In the genomic region with DNA sequence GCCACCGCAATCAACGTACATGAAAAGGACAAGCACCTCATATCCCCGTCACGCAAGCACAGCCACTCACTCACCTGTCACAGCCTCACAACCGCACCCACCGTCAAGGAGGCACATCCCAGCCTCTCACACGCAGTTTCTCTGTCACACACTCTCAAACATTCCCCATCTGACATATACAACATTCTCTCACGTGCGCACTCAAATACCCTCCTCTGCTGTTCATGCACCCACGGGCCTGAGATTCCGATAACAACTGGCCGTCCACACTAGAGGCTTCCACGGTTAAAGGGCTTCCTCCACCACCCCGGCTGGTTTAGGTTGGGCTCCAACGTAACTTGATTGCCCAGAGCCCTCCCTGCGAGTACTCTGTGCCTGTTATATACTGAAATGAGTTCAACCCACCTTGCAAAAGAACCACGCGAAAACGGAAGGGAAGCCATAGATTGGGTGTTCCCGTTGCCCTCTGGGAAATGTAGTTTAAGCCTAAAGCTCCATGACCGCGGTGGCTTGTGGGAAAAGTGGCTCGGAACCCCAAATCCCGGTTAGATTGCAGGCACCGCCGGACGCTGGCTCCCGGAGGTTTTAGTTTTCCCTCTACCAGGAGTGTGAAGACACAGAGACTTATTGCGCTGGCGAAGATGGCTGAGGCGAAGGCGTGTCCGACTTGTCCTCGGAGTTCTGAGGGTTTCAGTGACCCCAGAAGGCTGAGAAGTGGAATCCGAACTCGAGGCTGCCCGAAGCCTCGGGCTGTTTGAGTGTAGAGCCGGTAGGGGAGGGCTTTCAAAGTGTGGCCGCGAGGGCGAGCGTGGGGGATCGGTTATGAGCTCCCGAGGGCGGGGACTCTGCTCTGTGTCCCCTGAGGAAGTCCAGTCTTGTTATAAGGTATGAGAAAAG, we compare ENCODE assay signal across 1 cellular context.
A peak's percentile ranks its signal among the peaks of the same experiment; 100 is the strongest.
TF ChIP-seq lines count a peak whose summit lies in the region.

Gene ZNF573 (minus strand): TSS at position 448 of the 897 bp plus-strand sequence. CDS start 5,857 bp downstream, outside the sequence.

TF ChIP-seq in HepG2, 621 proteins besides CTCF, POLR2A, EP300 and RAD21 (continued from another document and continues in another):
- TF ChIP-seq, protein P1, sequence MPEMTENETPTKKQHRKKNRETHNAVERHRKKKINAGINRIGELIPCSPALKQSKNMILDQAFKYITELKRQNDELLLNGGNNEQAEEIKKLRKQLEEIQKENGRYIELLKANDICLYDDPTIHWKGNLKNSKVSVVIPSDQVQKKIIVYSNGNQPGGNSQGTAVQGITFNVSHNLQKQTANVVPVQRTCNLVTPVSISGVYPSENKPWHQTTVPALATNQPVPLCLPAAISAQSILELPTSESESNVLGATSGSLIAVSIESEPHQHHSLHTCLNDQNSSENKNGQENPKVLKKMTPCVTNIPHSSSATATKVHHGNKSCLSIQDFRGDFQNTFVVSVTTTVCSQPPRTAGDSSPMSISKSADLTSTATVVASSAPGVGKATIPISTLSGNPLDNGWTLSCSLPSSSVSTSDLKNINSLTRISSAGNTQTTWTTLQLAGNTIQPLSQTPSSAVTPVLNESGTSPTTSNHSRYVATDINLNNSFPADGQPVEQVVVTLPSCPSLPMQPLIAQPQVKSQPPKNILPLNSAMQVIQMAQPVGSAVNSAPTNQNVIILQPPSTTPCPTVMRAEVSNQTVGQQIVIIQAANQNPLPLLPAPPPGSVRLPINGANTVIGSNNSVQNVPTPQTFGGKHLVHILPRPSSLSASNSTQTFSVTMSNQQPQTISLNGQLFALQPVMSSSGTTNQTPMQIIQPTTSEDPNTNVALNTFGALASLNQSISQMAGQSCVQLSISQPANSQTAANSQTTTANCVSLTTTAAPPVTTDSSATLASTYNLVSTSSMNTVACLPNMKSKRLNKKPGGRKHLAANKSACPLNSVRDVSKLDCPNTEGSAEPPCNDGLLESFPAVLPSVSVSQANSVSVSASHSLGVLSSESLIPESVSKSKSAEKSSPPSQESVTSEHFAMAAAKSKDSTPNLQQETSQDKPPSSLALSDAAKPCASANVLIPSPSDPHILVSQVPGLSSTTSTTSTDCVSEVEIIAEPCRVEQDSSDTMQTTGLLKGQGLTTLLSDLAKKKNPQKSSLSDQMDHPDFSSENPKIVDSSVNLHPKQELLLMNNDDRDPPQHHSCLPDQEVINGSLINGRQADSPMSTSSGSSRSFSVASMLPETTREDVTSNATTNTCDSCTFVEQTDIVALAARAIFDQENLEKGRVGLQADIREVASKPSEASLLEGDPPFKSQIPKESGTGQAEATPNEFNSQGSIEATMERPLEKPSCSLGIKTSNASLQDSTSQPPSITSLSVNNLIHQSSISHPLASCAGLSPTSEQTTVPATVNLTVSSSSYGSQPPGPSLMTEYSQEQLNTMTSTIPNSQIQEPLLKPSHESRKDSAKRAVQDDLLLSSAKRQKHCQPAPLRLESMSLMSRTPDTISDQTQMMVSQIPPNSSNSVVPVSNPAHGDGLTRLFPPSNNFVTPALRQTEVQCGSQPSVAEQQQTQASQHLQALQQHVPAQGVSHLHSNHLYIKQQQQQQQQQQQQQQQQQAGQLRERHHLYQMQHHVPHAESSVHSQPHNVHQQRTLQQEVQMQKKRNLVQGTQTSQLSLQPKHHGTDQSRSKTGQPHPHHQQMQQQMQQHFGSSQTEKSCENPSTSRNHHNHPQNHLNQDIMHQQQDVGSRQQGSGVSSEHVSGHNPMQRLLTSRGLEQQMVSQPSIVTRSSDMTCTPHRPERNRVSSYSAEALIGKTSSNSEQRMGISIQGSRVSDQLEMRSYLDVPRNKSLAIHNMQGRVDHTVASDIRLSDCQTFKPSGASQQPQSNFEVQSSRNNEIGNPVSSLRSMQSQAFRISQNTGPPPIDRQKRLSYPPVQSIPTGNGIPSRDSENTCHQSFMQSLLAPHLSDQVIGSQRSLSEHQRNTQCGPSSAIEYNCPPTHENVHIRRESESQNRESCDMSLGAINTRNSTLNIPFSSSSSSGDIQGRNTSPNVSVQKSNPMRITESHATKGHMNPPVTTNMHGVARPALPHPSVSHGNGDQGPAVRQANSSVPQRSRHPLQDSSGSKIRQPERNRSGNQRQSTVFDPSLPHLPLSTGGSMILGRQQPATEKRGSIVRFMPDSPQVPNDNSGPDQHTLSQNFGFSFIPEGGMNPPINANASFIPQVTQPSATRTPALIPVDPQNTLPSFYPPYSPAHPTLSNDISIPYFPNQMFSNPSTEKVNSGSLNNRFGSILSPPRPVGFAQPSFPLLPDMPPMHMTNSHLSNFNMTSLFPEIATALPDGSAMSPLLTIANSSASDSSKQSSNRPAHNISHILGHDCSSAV (CRISPR knock-in tag; IDR thresholded peaks at IDR 0.05; ENCODE audit: borderline replicate concordance): no peak
- TF ChIP-seq ZNF138 (CRISPR knock-in tag; IDR thresholded peaks at IDR 0.05; ENCODE audit: low read depth) (no peak), SMARCE1 (IDR thresholded peaks at IDR 0.05; ENCODE audit: borderline replicate concordance) (no peak), NFRKB (IDR thresholded peaks at IDR 0.05) (no peak), DMAP1 (CRISPR knock-in tag; IDR thresholded peaks at IDR 0.05) (peak; percentile 53), GLI4 (CRISPR knock-in tag; IDR thresholded peaks at IDR 0.05; ENCODE audit: borderline replicate concordance) (0 out of 2 replicates have a peak, but pooled peaks have one; percentile 57), POLR2AphosphoS2 (IDR thresholded peaks at IDR 0.05; ENCODE audit: low read depth, low read length) (no peak), SATB2 (CRISPR knock-in tag; IDR thresholded peaks at IDR 0.05) (no peak), ZFP1 (CRISPR knock-in tag; IDR thresholded peaks at IDR 0.05) (no peak), FOXK2 (IDR thresholded peaks at IDR 0.05) (no peak), HOXA9 (CRISPR knock-in tag; IDR thresholded peaks at IDR 0.05; ENCODE audit: borderline replicate concordance) (no peak), ZNF576 (CRISPR knock-in tag; IDR thresholded peaks at IDR 0.05) (no peak), HINFP (CRISPR knock-in tag; IDR thresholded peaks at IDR 0.05; ENCODE audit: low read depth) (no peak; the same call in 1 of the 2 replicates), SRY (CRISPR knock-in tag; IDR thresholded peaks at IDR 0.05) (peak; percentile 88), ZNF761 (CRISPR knock-in tag; conservative IDR thresholded peaks at IDR 0.05) (no peak), THAP8 (CRISPR knock-in tag; IDR thresholded peaks at IDR 0.05; ENCODE audit: borderline replicate concordance) (no peak), ZFYVE20 (CRISPR knock-in tag; IDR thresholded peaks at IDR 0.05; ENCODE audit: borderline replicate concordance, low read depth) (no peak), ZNF225 (CRISPR knock-in tag; IDR thresholded peaks at IDR 0.05) (0 out of 2 replicates have a peak, but pooled peaks have one; percentile 64), GABPB1 (CRISPR knock-in tag; IDR thresholded peaks at IDR 0.05) (peak; percentile 92), POLR2AphosphoS5 (IDR thresholded peaks at IDR 0.05; ENCODE audit: low read depth, low read length) (peak; percentile 93), ZC3H13 (CRISPR knock-in tag; IDR thresholded peaks at IDR 0.05) (no peak), AGO1 (IDR thresholded peaks at IDR 0.05; ENCODE audit: low read depth, low read length, poor library complexity, severe bottlenecking) (no peak), ZBTB20 (CRISPR knock-in tag; IDR thresholded peaks at IDR 0.05; ENCODE audit: borderline replicate concordance, low read depth) (0 out of 2 replicates have a peak, but pooled peaks have one; percentile 41), ZNF460 (CRISPR knock-in tag; IDR thresholded peaks at IDR 0.05; ENCODE audit: borderline replicate concordance) (no peak; the same call in 1 of the 2 replicates), ZNF337 (CRISPR knock-in tag; IDR thresholded peaks at IDR 0.05; ENCODE audit: borderline replicate concordance, low read depth) (peak; percentile 86; the same call in 1 of the 2 replicates), ZNF562 (CRISPR knock-in tag; IDR thresholded peaks at IDR 0.05; ENCODE audit: borderline replicate concordance) (no peak), ZSCAN22 (CRISPR knock-in tag; IDR thresholded peaks at IDR 0.05) (no peak), RCOR2 (CRISPR knock-in tag; IDR thresholded peaks at IDR 0.05) (no peak), KDM5B (CRISPR knock-in tag; IDR thresholded peaks at IDR 0.05; ENCODE audit: borderline replicate concordance) (peak; percentile 35; the same call in 1 of the 2 replicates), ELF1 (CRISPR knock-in tag; IDR thresholded peaks at IDR 0.05) (peak; percentile 84), MAFK (conservative IDR thresholded peaks at IDR 0.05 in 1 of 2, IDR thresholded peaks at IDR 0.05 in 1 of 2; ENCODE audit: low read length in 2 of 2) (no peak), MLXIP (CRISPR knock-in tag; IDR thresholded peaks at IDR 0.05; ENCODE audit: borderline replicate concordance) (no peak), AHR (CRISPR knock-in tag; IDR thresholded peaks at IDR 0.05) (no peak), FOXO1 (CRISPR knock-in tag; IDR thresholded peaks at IDR 0.05) (peak; percentile 13; the same call in 1 of the 2 replicates), PHF5A (CRISPR knock-in tag; IDR thresholded peaks at IDR 0.05; ENCODE audit: low read depth, unreplicated experiment) (peak; percentile 60), FLYWCH1 (CRISPR knock-in tag; IDR thresholded peaks at IDR 0.05) (no peak), PRMT3 (CRISPR knock-in tag; IDR thresholded peaks at IDR 0.05; ENCODE audit: borderline replicate concordance, low read depth) (no peak), ZBTB42 (CRISPR knock-in tag; IDR thresholded peaks at IDR 0.05) (no peak), ZNF224 (CRISPR knock-in tag; IDR thresholded peaks at IDR 0.05) (peak; percentile 87), PRPF4 (IDR thresholded peaks at IDR 0.05; ENCODE audit: low read depth, low read length, poor library complexity, severe bottlenecking) (no peak), MBD4 (IDR thresholded peaks at IDR 0.05; ENCODE audit: borderline replicate concordance, low read length) (no peak)
- TF ChIP-seq, protein P2, sequence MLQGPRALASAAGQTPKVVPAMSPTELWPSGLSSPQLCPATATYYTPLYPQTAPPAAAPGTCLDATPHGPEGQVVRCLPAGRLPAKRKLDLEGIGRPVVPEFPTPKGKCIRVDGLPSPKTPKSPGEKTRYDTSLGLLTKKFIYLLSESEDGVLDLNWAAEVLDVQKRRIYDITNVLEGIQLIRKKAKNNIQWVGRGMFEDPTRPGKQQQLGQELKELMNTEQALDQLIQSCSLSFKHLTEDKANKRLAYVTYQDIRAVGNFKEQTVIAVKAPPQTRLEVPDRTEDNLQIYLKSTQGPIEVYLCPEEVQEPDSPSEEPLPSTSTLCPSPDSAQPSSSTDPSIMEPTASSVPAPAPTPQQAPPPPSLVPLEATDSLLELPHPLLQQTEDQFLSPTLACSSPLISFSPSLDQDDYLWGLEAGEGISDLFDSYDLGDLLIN (CRISPR knock-in tag; IDR thresholded peaks at IDR 0.05; ENCODE audit: borderline replicate concordance): 0 out of 2 replicates have a peak, but pooled peaks have one; percentile 15
- TF ChIP-seq, protein P3, sequence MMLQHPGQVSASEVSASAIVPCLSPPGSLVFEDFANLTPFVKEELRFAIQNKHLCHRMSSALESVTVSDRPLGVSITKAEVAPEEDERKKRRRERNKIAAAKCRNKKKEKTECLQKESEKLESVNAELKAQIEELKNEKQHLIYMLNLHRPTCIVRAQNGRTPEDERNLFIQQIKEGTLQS (CRISPR knock-in tag; IDR thresholded peaks at IDR 0.05): no peak
- TF ChIP-seq, protein P4, sequence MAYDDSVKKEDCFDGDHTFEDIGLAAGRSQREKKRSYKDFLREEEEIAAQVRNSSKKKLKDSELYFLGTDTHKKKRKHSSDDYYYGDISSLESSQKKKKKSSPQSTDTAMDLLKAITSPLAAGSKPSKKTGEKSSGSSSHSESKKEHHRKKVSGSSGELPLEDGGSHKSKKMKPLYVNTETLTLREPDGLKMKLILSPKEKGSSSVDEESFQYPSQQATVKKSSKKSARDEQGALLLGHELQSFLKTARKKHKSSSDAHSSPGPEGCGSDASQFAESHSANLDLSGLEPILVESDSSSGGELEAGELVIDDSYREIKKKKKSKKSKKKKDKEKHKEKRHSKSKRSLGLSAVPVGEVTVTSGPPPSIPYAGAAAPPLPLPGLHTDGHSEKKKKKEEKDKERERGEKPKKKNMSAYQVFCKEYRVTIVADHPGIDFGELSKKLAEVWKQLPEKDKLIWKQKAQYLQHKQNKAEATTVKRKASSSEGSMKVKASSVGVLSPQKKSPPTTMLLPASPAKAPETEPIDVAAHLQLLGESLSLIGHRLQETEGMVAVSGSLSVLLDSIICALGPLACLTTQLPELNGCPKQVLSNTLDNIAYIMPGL (CRISPR knock-in tag; IDR thresholded peaks at IDR 0.05; ENCODE audit: borderline replicate concordance in 1 of 2, low read depth in 1 of 2): peak; percentile 59 to 80
